ENCODE assay signal across 28 cellular contexts in genomic region chr5:152503206-152503605, GRCh38.
"Had no signal": no experiment of that assay in that cellular context is flagged by ENCODE, and none has a peak within 500 bp of the region (broad histone marks: within the 10 kb centered on the region; RNA-seq: fewer than 3 reads in every experiment).

No MANE protein-coding gene starts in this region.

- H2AFZ ChIP-seq: hepatocyte, neural progenitor cell had no signal

- H3K4me3 Mint-ChIP-seq: activated naive CD8-positive, alpha-beta T cell; naive B cell; neural progenitor cell; T-helper 1 cell treated with Interleukin-12 subunit alpha and Interleukin-12 subunit beta and Interleukin-4 antibody, amounts not matched to agents 30 μg/mL and 1 μg/mL, for 36 hours had no signal

- H3K9me3 Mint-ChIP-seq: naive B cell; neural progenitor cell; T-helper 1 cell treated with Interleukin-12 subunit alpha and Interleukin-12 subunit beta and Interleukin-4 antibody, amounts not matched to agents 30 μg/mL and 1 μg/mL, for 36 hours had no signal

- DNase-seq: activated CD4-positive, alpha-beta T cell treated with anti-CD3 and anti-CD28 coated beads for 48 hours; activated CD4-positive, alpha-beta T cell treated with anti-CD3 and anti-CD28 coated beads, Interleukin-2, amount 50 U/mL, for 48 hours; activated CD8-positive, alpha-beta memory T cell treated with anti-CD3 and anti-CD28 coated beads for 24 hours; activated effector memory CD4-positive, alpha-beta T cell treated with Interleukin-2 at 50 U/mL for 16 hours; activated naive CD4-positive, alpha-beta T cell treated with Interleukin-2 at 50 U/mL for 16 hours; anterior cingulate cortex; body of pancreas; colonic mucosa; dorsolateral prefrontal cortex; effector memory CD4-positive, alpha-beta T cell; erythroblast; gastrocnemius medialis; islet precursor cell; left cardiac atrium; left ventricle myocardium superior; naive B cell; right cardiac atrium; stimulated activated CD4-positive, alpha-beta T cell treated with anti-CD3 and anti-CD28 coated beads, Interleukin-15, amount 100 ng/mL, for 24 hours; stomach; T-helper 9 cell; thyroid gland; WERI-Rb-1 had no signal

- H3K4me2 ChIP-seq: hepatocyte, neural progenitor cell had no signal

- H3K79me2 ChIP-seq: hepatocyte had no signal

- H3K27ac ChIP-seq: body of pancreas, colonic mucosa, dorsolateral prefrontal cortex, gastrocnemius medialis, hepatocyte, neural progenitor cell, stomach, thyroid gland, upper lobe of left lung, WERI-Rb-1 had no signal

- H3K4me3 ChIP-seq: body of pancreas, colonic mucosa, dorsolateral prefrontal cortex, gastrocnemius medialis, hepatocyte, neural progenitor cell, stomach, thyroid gland, upper lobe of left lung had no signal

- H3K27me3 ChIP-seq: body of pancreas, colonic mucosa, gastrocnemius medialis, hepatocyte, neural progenitor cell, stomach, thyroid gland, upper lobe of left lung had no signal

- H3K27ac Mint-ChIP-seq: activated naive CD8-positive, alpha-beta T cell; naive B cell; neural progenitor cell; T-helper 1 cell treated with Interleukin-12 subunit alpha and Interleukin-12 subunit beta and Interleukin-4 antibody, amounts not matched to agents 30 μg/mL and 1 μg/mL, for 36 hours had no signal

- H3K36me3 Mint-ChIP-seq: activated naive CD8-positive, alpha-beta T cell; naive B cell; neural progenitor cell had no signal

- ATAC-seq: activated CD4-positive, CD25-positive, alpha-beta regulatory T cell treated with anti-CD3 and anti-CD28 coated beads, Interleukin-2, amount 50 U/mL, for 24 hours; body of pancreas; gastrocnemius medialis; left cardiac atrium; left ventricle myocardium superior; right cardiac atrium had no signal

- H3K36me3 ChIP-seq: colonic mucosa, gastrocnemius medialis, neural progenitor cell, stomach, thyroid gland, upper lobe of left lung, WERI-Rb-1 had no signal

- H3K9me3 ChIP-seq: body of pancreas, colonic mucosa, gastrocnemius medialis, stomach, thyroid gland, upper lobe of left lung had no signal

- H3K4me1 Mint-ChIP-seq: neural progenitor cell had no signal

- H3K4me1 ChIP-seq: body of pancreas, colonic mucosa, gastrocnemius medialis, neural progenitor cell, thyroid gland, upper lobe of left lung had no signal

- H3K9ac ChIP-seq: neural progenitor cell had no signal
